In genomic region chr6:83192871-83193746, GRCh38 we compare ENCODE assay signal across 8 cellular contexts. TPM values are rescaled to one million over a fixed set of nuclear protein-coding genes. Genes with fewer than 3 reads are reported as not detected.
DNase-seq lines count a peak whose midpoint lies in the region; ATAC-seq and TF ChIP-seq lines count a peak whose summit lies in the region.

Gene PGM3 (minus strand): TSS chr6:83193265. CDS start chr6:83191012, 2,253 bp downstream.
Gene RWDD2A (plus strand): TSS chr6:83193357. CDS start chr6:83194452, 1,095 bp downstream.

- H3K4me1 Mint-ChIP-seq in H9 = peaks cover 17 to 24% of the 10 kb centered on the region in 2 experiments

- DNase-seq in GDM1 (lab: John Stamatoyannopoulos, UW) (peak; percentile 67), H9 (peak; percentile 91), SIG-M5 treated with dmso at 0.1 percent for 504 hours (lab: John Stamatoyannopoulos, UW; ENCODE audit: unreplicated experiment) (peak; percentile 76), foreskin keratinocyte (peak in 1 of 2 donors; percentile 51), stromal cell of bone marrow (ENCODE audit: low read depth) (peak; percentile 74)
- DNase-seq in activated naive CD4-positive, alpha-beta T cell (lab: John Stamatoyannopoulos, UW) = peak; percentile 53 to 87 (median 72)

- H3K9me3 Mint-ChIP-seq in H9 = no peaks in the 10 kb centered on the region

- H3K56ac ChIP-seq in H9 (ENCODE audit: insufficient read length, low read depth, low read length) = no peak within 1 kb of the TSS

- H2BK15ac ChIP-seq in H9 (ENCODE audit: low read depth, low read length) = no peak within 1 kb of the TSS

- H3F3A ChIP-seq in Loucy (ENCODE audit: low read depth) = no peaks in the 10 kb centered on the region

- H3K4me2 ChIP-seq in H9 (ENCODE audit: insufficient read depth, insufficient read length, low read length) (peak within 1 kb of the TSS; percentile 91), Loucy (ENCODE audit: low read depth, low read length, poor library complexity, severe bottlenecking) (peak within 1 kb of the TSS; percentile 83)

- WGBS in H9 (ENCODE audit: extremely low coverage, insufficient read length, low lambda C conversion rate) = no CpG with 5 or more reads among the region's 88 CpGs

- H3K23ac ChIP-seq in H9 (ENCODE audit: insufficient read length, low read depth, low read length) = no peak within 1 kb of the TSS

- H3K36me3 Mint-ChIP-seq in H9 (ENCODE audit: insufficient read depth in 1 of 3, low read depth in 3 of 3) = peaks cover 15 to 52% (median 51%) of the 10 kb centered on the region in 3 experiments

- H3K27ac Mint-ChIP-seq in H9 = peak within 1 kb of the TSS; percentile 96 to 98 (median 97)

- H4K5ac ChIP-seq in H9 (ENCODE audit: insufficient read length, low read depth, low read length) = no peak within 1 kb of the TSS

- peaks cover 8% of the 10 kb centered on the region for H3K23me2 ChIP-seq in H9 (ENCODE audit: insufficient read length, low read depth, low read length, poor library complexity, severe bottlenecking)

- no peak within 1 kb of the TSS for H3K4ac ChIP-seq in H9 (ENCODE audit: low read depth, low read length)

- no peak within 1 kb of the TSS for H3T11ph ChIP-seq in H9 (ENCODE audit: low read length)

- H3K27me3 Mint-ChIP-seq in H9 (ENCODE audit: low read depth) = no peaks in the 10 kb centered on the region

- peak within 1 kb of the TSS; percentile 55 for H3K9ac ChIP-seq in H9 (ENCODE audit: extremely low read depth, insufficient read length, low read length)
- peak within 1 kb of the TSS; percentile 79 for H3K9ac ChIP-seq in Loucy (ENCODE audit: low read depth, low read length, poor library complexity, severe bottlenecking)

- H2BK20ac ChIP-seq in H9 (ENCODE audit: low read depth, low read length, poor library complexity, severe bottlenecking) = no peak within 1 kb of the TSS

- H3K79me1 ChIP-seq in H9 (ENCODE audit: insufficient read depth, low read depth, low read length, poor library complexity, severe bottlenecking) = no peaks in the 10 kb centered on the region

- no peak within 1 kb of the TSS for H2BK12ac ChIP-seq in H9 (ENCODE audit: insufficient read length, low read depth, low read length)

- no peak within 1 kb of the TSS for H4K91ac ChIP-seq in H9 (ENCODE audit: insufficient read length, low read depth, low read length)

- H2AFZ ChIP-seq in H9 (ENCODE audit: low read length) (no peak within 1 kb of the TSS), Loucy (ENCODE audit: low read length) (peak within 1 kb of the TSS; percentile 94), neuron (ENCODE audit: low read depth, low read length) (peak within 1 kb of the TSS; percentile 94)

- no peak within 1 kb of the TSS for H4K8ac ChIP-seq in H9 (replicated peaks; ENCODE audit: insufficient read length, low read depth, low read length)

- peak within 1 kb of the TSS; percentile 98 for H3K4me3 Mint-ChIP-seq in H9

- ATAC-seq in foreskin keratinocyte = peak; percentile 97

- H3K14ac ChIP-seq in H9 (ENCODE audit: insufficient read depth, low read length) = peak within 1 kb of the TSS; percentile 81

- TF ChIP-seq CTCF in H9 (conservative IDR thresholded peaks at IDR 0.05) = no peak
- TF ChIP-seq CTCF in Loucy (conservative IDR thresholded peaks at IDR 0.05; ENCODE audit: low read length) = no peak
- TF ChIP-seq CTCF in foreskin keratinocyte (conservative IDR thresholded peaks at IDR 0.05) = no peak

- H3K27ac ChIP-seq in H9 (ENCODE audit: insufficient read length, low read depth, low read length) (no peak within 1 kb of the TSS), foreskin keratinocyte (peak within 1 kb of the TSS; percentile 60)

- H3K79me2 ChIP-seq in H9 (ENCODE audit: insufficient read depth, low read length) = peaks cover 3% of the 10 kb centered on the region; the same call in 1 of the 2 replicates
- H3K79me2 ChIP-seq in Loucy (ENCODE audit: insufficient read depth, low read length) = peaks cover 42% of the 10 kb centered on the region

- H2AK5ac ChIP-seq in H9 (ENCODE audit: insufficient read length, low read length) = no peak within 1 kb of the TSS

- no peaks in the 10 kb centered on the region for H3K4me1 ChIP-seq in H9 (ENCODE audit: insufficient read depth, low read length)
- H3K4me1 ChIP-seq in Loucy (ENCODE audit: insufficient read depth, low read length, poor library complexity, severe bottlenecking) = peaks cover 39% of the 10 kb centered on the region
- peaks cover 3% of the 10 kb centered on the region for H3K4me1 ChIP-seq in foreskin keratinocyte
- H3K4me1 ChIP-seq in neuron (ENCODE audit: insufficient read depth, low read length) = peaks cover 10% of the 10 kb centered on the region

- no peaks in the 10 kb centered on the region for H3K9me2 ChIP-seq in Loucy (replicated peaks; ENCODE audit: low read depth, low read length)

- H3K9me3 ChIP-seq in H9 (ENCODE audit: control insufficient read depth, low read depth, low read length) (no peaks in the 10 kb centered on the region), Loucy (ENCODE audit: insufficient read depth, low read depth, low read length) (no peaks in the 10 kb centered on the region), neuron (ENCODE audit: low read length) (no peaks in the 10 kb centered on the region)

- no peak within 1 kb of the TSS for H2BK5ac ChIP-seq in H9 (ENCODE audit: insufficient read length, low read length)

- no peaks in the 10 kb centered on the region for H3K36me3 ChIP-seq in Loucy (ENCODE audit: insufficient read depth, low read length)
- peaks cover 26% of the 10 kb centered on the region for H3K36me3 ChIP-seq in neuron (ENCODE audit: insufficient read depth, low read length)

- H2BK120ac ChIP-seq in H9 (ENCODE audit: low read depth, low read length, poor library complexity, severe bottlenecking) = no peak within 1 kb of the TSS

- H3K4me3 ChIP-seq in Loucy (ENCODE audit: low read length, poor library complexity, severe bottlenecking) = peak within 1 kb of the TSS; percentile 92
- H3K4me3 ChIP-seq in neuron (ENCODE audit: low read length) = peak within 1 kb of the TSS; percentile 96

- H3K18ac ChIP-seq in H9 (ENCODE audit: insufficient read length, low read depth, low read length) = no peak within 1 kb of the TSS

- H3K27me3 ChIP-seq in H9 (ENCODE audit: insufficient read depth, low read length) (no peaks in the 10 kb centered on the region), Loucy (ENCODE audit: insufficient read depth, low read length, poor library complexity, severe bottlenecking) (no peaks in the 10 kb centered on the region), foreskin keratinocyte (no peaks in the 10 kb centered on the region), neuron (ENCODE audit: insufficient read depth, low read length) (no peaks in the 10 kb centered on the region)

- H4K20me1 ChIP-seq in H9 (ENCODE audit: control insufficient read depth, insufficient read depth, insufficient read length) (no peaks in the 10 kb centered on the region), Loucy (ENCODE audit: insufficient read depth, low read length, poor library complexity, severe bottlenecking) (peaks cover 6% of the 10 kb centered on the region)

RNA-seq across cellular contexts. Expression of gene PGM3, which starts in this region (rescaled TPM):
- total RNA-seq in H9 (2021) (65.8 and 69.3 TPM in 2 replicates), foreskin keratinocyte (32.3 and 40.6 TPM in 2 replicates)
- 17.5 and 18.7 TPM in 2 replicates for polyA plus RNA-seq in foreskin keratinocyte

RNA-seq across cellular contexts. Expression of gene RWDD2A, which starts in this region (rescaled TPM):
- total RNA-seq in H9 (2021) (2.9 and 3.2 TPM in 2 replicates), foreskin keratinocyte (1.1 TPM in 2 replicates)
- polyA plus RNA-seq in foreskin keratinocyte = 0.91 and 0.94 TPM in 2 replicates
